In genomic region chr11:34154059-34154875, GRCh38 we compare ENCODE assay signal across 10 cellular contexts. TPM values are rescaled to one million over a fixed set of nuclear protein-coding genes. Genes with fewer than 3 reads are reported as not detected.
DNase-seq lines count a peak whose midpoint lies in the region; ATAC-seq lines count a peak whose summit lies in the region.
"Had no signal": no experiment of that assay in that cellular context is flagged by ENCODE, and none has a peak within 500 bp of the region (broad histone marks: within the 10 kb centered on the region; RNA-seq: fewer than 3 reads in every experiment).

No MANE protein-coding gene starts in this region.

- H3K27me3 Mint-ChIP-seq in central memory CD8-positive, alpha-beta T cell = no peaks in the 10 kb centered on the region

- H3K36me3 ChIP-seq in BLaER1 = peaks cover 41% of the 10 kb centered on the region

- peak overlapping the region; percentile 83 for H3K4me2 ChIP-seq in BLaER1

- no peaks in the 10 kb centered on the region for H3K36me3 Mint-ChIP-seq in central memory CD8-positive, alpha-beta T cell (ENCODE audit: insufficient read depth)

- H3K4me3 Mint-ChIP-seq in central memory CD8-positive, alpha-beta T cell = no peak overlapping the region

- peaks cover 9% of the 10 kb centered on the region for H3K4me1 Mint-ChIP-seq in central memory CD8-positive, alpha-beta T cell

- DNase-seq in central memory CD8-positive, alpha-beta T cell (ENCODE audit: low spot score in 2 of 2) = no peak
- DNase-seq in NCI-H748 (lab: John Stamatoyannopoulos, UW; ENCODE audit: unreplicated experiment) = no peak
- DNase-seq in iPS-NIHi11 (ENCODE audit: low spot score) = no peak
- no peak for DNase-seq in cardiac septum (ENCODE audit: low spot score)
- no peak for DNase-seq in amygdala (lab: John Stamatoyannopoulos, UW)
- DNase-seq: body of pancreas had no signal

- H3K9me3 Mint-ChIP-seq in central memory CD8-positive, alpha-beta T cell = no peaks in the 10 kb centered on the region

- peaks cover 45% of the 10 kb centered on the region for H4K20me1 ChIP-seq in BLaER1

- 0 out of 2 replicates have a peak overlapping the region, but pooled peaks have one; percentile 8 for H3K4me3 ChIP-seq in BLaER1
- H3K4me3 ChIP-seq: body of pancreas, skin epidermis had no signal

- peak overlapping the region; percentile 66 for H3K27ac ChIP-seq in BLaER1
- H3K27ac ChIP-seq: body of pancreas had no signal

- no peaks in the 10 kb centered on the region for H3K27me3 ChIP-seq in BLaER1
- H3K27me3 ChIP-seq: body of pancreas had no signal

- H3K9me3 ChIP-seq in BLaER1 = no peaks in the 10 kb centered on the region
- H3K9me3 ChIP-seq: body of pancreas had no signal

- intact Hi-C loops in cardiac septum (cut with DNase I) = no loop called here

- peak overlapping the region; percentile 38 for H3K9ac ChIP-seq in BLaER1

- peaks cover 50% of the 10 kb centered on the region for H3K4me1 ChIP-seq in BLaER1
- H3K4me1 ChIP-seq: body of pancreas had no signal

- no peak overlapping the region for H3K27ac Mint-ChIP-seq in central memory CD8-positive, alpha-beta T cell (ENCODE audit: low read depth)

- ATAC-seq in GM19397 (IDR thresholded peaks at IDR 0.05; ENCODE audit: unreplicated experiment) (peak; percentile 47), HG03108 (IDR thresholded peaks at IDR 0.05; ENCODE audit: unreplicated experiment) (peak; percentile 56)
- ATAC-seq in central memory CD8-positive, alpha-beta T cell (replicated peaks; ENCODE audit: extremely low read depth, poor library complexity, severe bottlenecking) = peak; percentile 25
- ATAC-seq: body of pancreas had no signal

RNA-seq across cellular contexts. Expression of gene NAT10, which starts 48.8 kb away (rescaled TPM):
- total RNA-seq in cardiac septum = 23.2 TPM
